In genomic region chr7:81665236-81665635, GRCh38 we compare ENCODE assay signal across 1 cellular context.
TF ChIP-seq lines count a peak whose summit lies in the region.

No MANE protein-coding gene starts in this region.

TF ChIP-seq in SK-N-SH, 30 proteins besides CTCF, POLR2A, EP300 and RAD21 (continued from another document):
- TF ChIP-seq YY1 (IDR thresholded peaks at IDR 0.05; ENCODE audit: low read depth) = no peak
- peak; percentile 85 for TF ChIP-seq GATA2 (CRISPR knock-in tag; IDR thresholded peaks at IDR 0.05)
- no peak for TF ChIP-seq REST (IDR thresholded peaks at IDR 0.05; ENCODE audit: low read depth, low read length)
- TF ChIP-seq SMC3 (IDR thresholded peaks at IDR 0.05; ENCODE audit: low read depth, low read length) = no peak
- TF ChIP-seq IRF3 (IDR thresholded peaks at IDR 0.05; ENCODE audit: low read depth, low read length) = no peak
- no peak for TF ChIP-seq POLR2AphosphoS5 (IDR thresholded peaks at IDR 0.05; ENCODE audit: low read depth, low read length)
- no peak for TF ChIP-seq EZH2phosphoT487 (IDR thresholded peaks at IDR 0.05; ENCODE audit: borderline replicate concordance, low read depth)
- TF ChIP-seq NRF1 (IDR thresholded peaks at IDR 0.05; ENCODE audit: low read depth, low read length) = no peak
- TF ChIP-seq TEAD4 (IDR thresholded peaks at IDR 0.05; ENCODE audit: borderline replicate concordance, insufficient read depth) = no peak
- no peak for TF ChIP-seq FOXM1 (IDR thresholded peaks at IDR 0.05; ENCODE audit: low read depth)
- TF ChIP-seq FOXJ3 (CRISPR knock-in tag; IDR thresholded peaks at IDR 0.05) = no peak
- TF ChIP-seq RCOR1 (IDR thresholded peaks at IDR 0.05; ENCODE audit: low read length) = peak; percentile 95
TF ChIP-seq in SK-N-SH: peak in this region for 3.
